15 cellular contexts compared by ENCODE assay signal in genomic region chr2:143629344-143629743, GRCh38.
A peak's percentile ranks its signal among the peaks of the same experiment; 100 is the strongest.
DNase-seq lines count a peak whose midpoint lies in the region; ATAC-seq, FAIRE-seq and TF ChIP-seq lines count a peak whose summit lies in the region.
"Had no signal": no experiment of that assay in that cellular context is flagged by ENCODE, and none has a peak within 500 bp of the region (broad histone marks: within the 10 kb centered on the region; RNA-seq: fewer than 3 reads in every experiment).

No MANE protein-coding gene starts in this region.

- H3K27me3 ChIP-seq in uterus (no peaks in the 10 kb centered on the region), sigmoid colon (no peaks in the 10 kb centered on the region)
- H3K27me3 ChIP-seq: esophagus squamous epithelium had no signal

- H3K36me3 ChIP-seq in uterus (no peaks in the 10 kb centered on the region), sigmoid colon (no peaks in the 10 kb centered on the region)
- H3K36me3 ChIP-seq: esophagus squamous epithelium had no signal

- peak; percentile 66 for ATAC-seq in sciatic nerve
- ATAC-seq: WTC11 had no signal

- intact Hi-C loops in sciatic nerve (cut with DNase I) (no loop called here), uterus (cut with DNase I; ENCODE audit: low total_unique reads) (no loop called here), sigmoid colon (cut with DNase I) (no loop called here)

- H3K9me3 ChIP-seq in uterus (no peaks in the 10 kb centered on the region), sigmoid colon (no peaks in the 10 kb centered on the region)
- H3K9me3 ChIP-seq: esophagus squamous epithelium, SK-N-SH had no signal

- FAIRE-seq in H54 (lab: Jason Lieb, UNC), result peak; percentile 76

- no peaks in the 10 kb centered on the region for H3K4me1 ChIP-seq in uterus
- H3K4me1 ChIP-seq in sigmoid colon, result no peaks in the 10 kb centered on the region
- H3K4me1 ChIP-seq: esophagus squamous epithelium had no signal

- no peak for TF ChIP-seq EP300 in sigmoid colon (IDR thresholded peaks at IDR 0.05)

- TF ChIP-seq CTCF in choroid plexus epithelial cell (conservative IDR thresholded peaks at IDR 0.05; ENCODE audit: low read depth, low read length), result no peak
- TF ChIP-seq CTCF in uterus (IDR thresholded peaks at IDR 0.05), result no peak
- no peak for TF ChIP-seq CTCF in sigmoid colon (IDR thresholded peaks at IDR 0.05)

- H3K27ac ChIP-seq in uterus, result no peak overlapping the region
- no peak overlapping the region for H3K27ac ChIP-seq in sigmoid colon
- H3K27ac ChIP-seq: esophagus squamous epithelium had no signal

- DNase-seq in H54 (ENCODE audit: insufficient read length, low spot score) (peak; percentile 3), MV-4-11 (lab: John Stamatoyannopoulos, UW) (peak; percentile 9), choroid plexus epithelial cell (ENCODE audit: low read depth) (peak; percentile 81), sciatic nerve (ENCODE audit: low spot score) (no peak), uterus (no peak), sigmoid colon (no peak), medulla oblongata (ENCODE audit: extremely low spot score) (no peak), NOMO-1 treated with DMSO at 0.1 percent for 48 hours (lab: John Stamatoyannopoulos, UW; ENCODE audit: unreplicated experiment) (no peak)
- DNase-seq: cortex of kidney; esophagus squamous epithelium; GF-D8; NCI-H1694 treated with DMSO at 0.1 percent for 48 hours; SK-N-SH; stimulated activated CD4-positive, alpha-beta T cell treated with anti-CD3 and anti-CD28 coated beads, Interleukin-12 subunit alpha, Interleukin-12 subunit beta, amount 100 ng/mL, for 4 hours had no signal

- no peak for TF ChIP-seq POLR2A in H54 (IDR thresholded peaks at IDR 0.05; ENCODE audit: low read depth, low read length)
- TF ChIP-seq POLR2A in uterus (IDR thresholded peaks at IDR 0.05), result no peak
- TF ChIP-seq POLR2A in sigmoid colon (IDR thresholded peaks at IDR 0.05), result no peak

- no peak overlapping the region for H3K4me3 ChIP-seq in choroid plexus epithelial cell (ENCODE audit: low read depth, low read length)
- H3K4me3 ChIP-seq in uterus, result no peak overlapping the region
- no peak overlapping the region for H3K4me3 ChIP-seq in sigmoid colon
- H3K4me3 ChIP-seq: esophagus squamous epithelium had no signal

Comparison
In these comparisons a context has a peak if more than half of its experiments do, and no peak if none do; other contexts are left out.
1. DNase-seq: peak in H54 (single experiment), MV-4-11 (single experiment) and choroid plexus epithelial cell (single experiment); none in sciatic nerve (single experiment), uterus (0 of 2), sigmoid colon (single experiment), medulla oblongata (single experiment) and NOMO-1 treated with DMSO at 0.1 percent for 48 hours (single experiment).